Comparison of ENCODE assay signal across 24 cellular contexts in genomic region chr6:105598264-105598663, GRCh38.
DNase-seq lines count a peak whose midpoint lies in the region; ATAC-seq, FAIRE-seq and TF ChIP-seq lines count a peak whose summit lies in the region.
"Had no signal": no experiment of that assay in that cellular context is flagged by ENCODE, and none has a peak within 500 bp of the region (broad histone marks: within the 10 kb centered on the region; RNA-seq: fewer than 3 reads in every experiment).

No MANE protein-coding gene starts in this region.

- H3K4me3 ChIP-seq in MM.1S (ENCODE audit: low read length) = no peak overlapping the region
- H3K4me3 ChIP-seq in K562 = no peak overlapping the region
- H3K4me3 ChIP-seq in smooth muscle cell = no peak overlapping the region
- H3K4me3 ChIP-seq in SK-N-SH (ENCODE audit: low read depth in 2 of 2, low read length in 1 of 2) = no peak overlapping the region
- no peak overlapping the region for H3K4me3 ChIP-seq in tibial artery
- H3K4me3 ChIP-seq: MG63, SK-N-MC had no signal

- H3K27me3 Mint-ChIP-seq in activated CD4-positive, alpha-beta T cell treated with anti-CD3 and anti-CD28 coated beads, Interleukin-2, amount 10 ng/mL, durations not matched to agents 24 days and 14 days = peaks cover 1% of the 10 kb centered on the region
- H3K27me3 Mint-ChIP-seq: B cell had no signal

- no peak for TF ChIP-seq CTCF in MM.1S (IDR thresholded peaks at IDR 0.05; ENCODE audit: low read length)
- no peak for TF ChIP-seq CTCF in K562 (IDR thresholded peaks at IDR 0.05 in 2 of 3, conservative IDR thresholded peaks at IDR 0.05 in 1 of 3; ENCODE audit: insufficient read depth in 2 of 3, low read depth in 1 of 3, low read length in 3 of 3)
- TF ChIP-seq CTCF in smooth muscle cell (IDR thresholded peaks at IDR 0.05; ENCODE audit: borderline replicate concordance, insufficient read depth, poor library complexity, severe bottlenecking) = no peak
- no peak for TF ChIP-seq CTCF in SK-N-SH (IDR thresholded peaks at IDR 0.05)
- no peak for TF ChIP-seq CTCF in tibial artery (IDR thresholded peaks at IDR 0.05)

- H3K9me3 ChIP-seq in MM.1S (replicated peaks; ENCODE audit: insufficient read depth, low read length) = no peaks in the 10 kb centered on the region
- H3K9me3 ChIP-seq in K562 (replicated peaks; ENCODE audit: control insufficient read depth, insufficient read depth, low read depth, low read length) = no peaks in the 10 kb centered on the region
- no peaks in the 10 kb centered on the region for H3K9me3 ChIP-seq in smooth muscle cell (replicated peaks; ENCODE audit: low read depth)
- no peaks in the 10 kb centered on the region for H3K9me3 ChIP-seq in SK-N-SH
- no peaks in the 10 kb centered on the region for H3K9me3 ChIP-seq in tibial artery
- H3K9me3 ChIP-seq: MG63 had no signal

- no peaks in the 10 kb centered on the region for H3K9me1 ChIP-seq in K562 (ENCODE audit: control insufficient read depth, insufficient read depth, low read length)

- H3K79me2 ChIP-seq in MM.1S (ENCODE audit: low read length) (no peaks in the 10 kb centered on the region), K562 (ENCODE audit: control insufficient read depth, insufficient read depth, low read length) (no peaks in the 10 kb centered on the region), smooth muscle cell (ENCODE audit: low read depth) (no peaks in the 10 kb centered on the region), SK-N-SH (ENCODE audit: insufficient read depth) (no peaks in the 10 kb centered on the region)

- FAIRE-seq in K562 (lab: Jason Lieb, UNC) = no peak
- FAIRE-seq: H1 had no signal

- H3K36me3 ChIP-seq in MM.1S (replicated peaks; ENCODE audit: insufficient read depth, low read length) = no peaks in the 10 kb centered on the region
- H3K36me3 ChIP-seq in K562 (ENCODE audit: control insufficient read depth, insufficient read depth, low read length) = no peaks in the 10 kb centered on the region
- H3K36me3 ChIP-seq in smooth muscle cell (ENCODE audit: low read depth) = no peaks in the 10 kb centered on the region
- H3K36me3 ChIP-seq in SK-N-SH (replicated peaks in 1 of 2; ENCODE audit: control insufficient read depth in 1 of 2, insufficient read depth in 2 of 2, low read length in 1 of 2) = no peaks in the 10 kb centered on the region
- H3K36me3 ChIP-seq in tibial artery = no peaks in the 10 kb centered on the region
- H3K36me3 ChIP-seq: MG63 had no signal

- peaks cover 20% of the 10 kb centered on the region for H3K4me1 Mint-ChIP-seq in activated CD4-positive, alpha-beta T cell treated with anti-CD3 and anti-CD28 coated beads, Interleukin-2, amount 10 ng/mL, durations not matched to agents 24 days and 14 days

- peaks cover 11% of the 10 kb centered on the region for H3F3A ChIP-seq in MM.1S (ENCODE audit: insufficient read depth, low read length)
- peaks cover 36% of the 10 kb centered on the region for H3F3A ChIP-seq in smooth muscle cell (ENCODE audit: low read depth)
- peaks cover 49% of the 10 kb centered on the region for H3F3A ChIP-seq in SK-N-SH (replicated peaks; ENCODE audit: insufficient read depth)

- TF ChIP-seq RAD21 in K562 (CRISPR knock-in tag; conservative IDR thresholded peaks at IDR 0.05 in 1 of 2, IDR thresholded peaks at IDR 0.05 in 1 of 2) (no peak), SK-N-SH (IDR thresholded peaks at IDR 0.05; ENCODE audit: low read length) (no peak)

- POLR2A ChIA-PET in K562 (lab: Yijun Ruan, JAX) = no interaction called here
- POLR2A ChIA-PET in SK-N-SH (lab: Yijun Ruan, JAX) = no interaction called here

- CTCF ChIA-PET in K562 (lab: Yijun Ruan, JAX; ENCODE audit: low intra/inter-chr PET ratio) (no interaction called here), SK-N-SH (lab: Yijun Ruan, JAX) (no interaction called here)

- H2AFZ ChIP-seq in MM.1S (ENCODE audit: low read length) = no peak overlapping the region
- no peak overlapping the region for H2AFZ ChIP-seq in K562 (ENCODE audit: low read depth, low read length)
- H2AFZ ChIP-seq in smooth muscle cell (ENCODE audit: low read depth) = no peak overlapping the region
- H2AFZ ChIP-seq in SK-N-SH (ENCODE audit: low read depth) = no peak overlapping the region

- in situ Hi-C loops in K562 (cut with MboI) = no loop called here

- WGBS in K562 (ENCODE audit: insufficient coverage, low coverage, missing lambda C conversion rate) = 11% methylated on average over 3 of the region's 3 CpGs
- 74% methylated on average over 3 of the region's 3 CpGs for WGBS in smooth muscle cell (ENCODE audit: low lambda C conversion rate)
- WGBS in SK-N-SH (ENCODE audit: low lambda C conversion rate) = 69% methylated on average over 3 of the region's 3 CpGs

- H3K4me1 ChIP-seq in MM.1S (ENCODE audit: low read length) = peaks cover 48% of the 10 kb centered on the region
- peaks cover 0 to 9% of the 10 kb centered on the region in 2 experiments; a peak in 2 of 5 replicates for H3K4me1 ChIP-seq in K562 (replicated peaks in 1 of 2; ENCODE audit: control insufficient read depth in 2 of 2, insufficient read depth in 2 of 2, low read length in 2 of 2)
- H3K4me1 ChIP-seq in smooth muscle cell (ENCODE audit: low read depth) = peaks cover 42% of the 10 kb centered on the region
- peaks cover 0 to 37% of the 10 kb centered on the region in 2 experiments for H3K4me1 ChIP-seq in SK-N-SH (ENCODE audit: control insufficient read depth in 1 of 2, insufficient read depth in 2 of 2, low read depth in 1 of 2, low read length in 1 of 2)
- H3K4me1 ChIP-seq in tibial artery = peaks cover 0 to 71% (median 32%) of the 10 kb centered on the region in 4 donors

- H3K4me3 Mint-ChIP-seq in activated CD4-positive, alpha-beta T cell treated with anti-CD3 and anti-CD28 coated beads, Interleukin-2, amount 10 ng/mL, durations not matched to agents 24 days and 14 days = no peak overlapping the region
- H3K4me3 Mint-ChIP-seq: B cell, CD14-positive monocyte had no signal

- H3K36me3 Mint-ChIP-seq in activated CD4-positive, alpha-beta T cell treated with anti-CD3 and anti-CD28 coated beads, Interleukin-2, amount 10 ng/mL, durations not matched to agents 24 days and 14 days (ENCODE audit: low read depth) = no peaks in the 10 kb centered on the region
- H3K36me3 Mint-ChIP-seq: CD14-positive monocyte had no signal

- H3K27me3 ChIP-seq in MM.1S (replicated peaks; ENCODE audit: insufficient read depth, low read length) (no peaks in the 10 kb centered on the region), K562 (ENCODE audit: control insufficient read depth in 2 of 2, insufficient read depth in 2 of 2, low read length in 2 of 2) (no peaks in the 10 kb centered on the region), smooth muscle cell (ENCODE audit: low read depth) (no peaks in the 10 kb centered on the region), SK-N-SH (ENCODE audit: insufficient read depth) (no peaks in the 10 kb centered on the region), tibial artery (no peaks in the 10 kb centered on the region)
- H3K27me3 ChIP-seq: MG63 had no signal

- BruUV-seq in K562 (replicated peaks; lab: Mats Ljungman, UMichigan) = no TSS peak

- DNase-seq in activated CD4-positive, alpha-beta T cell treated with anti-CD3 and anti-CD28 coated beads, Interleukin-2, amount 10 ng/mL, durations not matched to agents 24 days and 14 days = no peak
- no peak for DNase-seq in activated CD4-positive, alpha-beta T cell treated with anti-CD3 and anti-CD28 coated beads, Interleukin-2, amount 50 U/mL, for 48 hours
- DNase-seq in MM.1S (peak; percentile 31), K562 (ENCODE audit: extremely low read depth in 1 of 4, low spot score in 3 of 4) (no peak), smooth muscle cell (lab: John Stamatoyannopoulos, UW; ENCODE audit: unreplicated experiment) (no peak), SK-N-SH (no peak), tibial artery (no peak)
- DNase-seq: DMS53, GDM1, Kasumi-1, MG63, NCI-H1092, NCI-H1436, NCI-H187 treated with DMSO at 0.1 percent for 48 hours, NCI-H2107, NCI-H446 treated with DMSO at 0.1 percent for 48 hours, NCI-H526 treated with DMSO at 0.1 percent for 48 hours, SHP77 had no signal

- peaks cover 5% of the 10 kb centered on the region for H3K9me3 Mint-ChIP-seq in activated CD4-positive, alpha-beta T cell treated with anti-CD3 and anti-CD28 coated beads, Interleukin-2, amount 10 ng/mL, durations not matched to agents 24 days and 14 days

- intact Hi-C loops in activated CD4-positive, alpha-beta T cell treated with anti-CD3 and anti-CD28 coated beads, Interleukin-2, amount 10 ng/mL, durations not matched to agents 24 days and 14 days (cut with micrococcal nuclease) = no loop called here
- intact Hi-C loops in K562 (cut with micrococcal nuclease) = no loop called here
- intact Hi-C loops in tibial artery (cut with DNase I; ENCODE audit: low total_unique reads) = no loop called here

- H3K9ac ChIP-seq in MM.1S (ENCODE audit: low read length) (no peak overlapping the region), K562 (ENCODE audit: insufficient read depth in 1 of 2, low read depth in 2 of 2, low read length in 2 of 2) (no peak overlapping the region), smooth muscle cell (ENCODE audit: low read depth) (no peak overlapping the region), SK-N-SH (no peak overlapping the region)

- peak overlapping the region; percentile 42 for H3K27ac Mint-ChIP-seq in activated CD4-positive, alpha-beta T cell treated with anti-CD3 and anti-CD28 coated beads, Interleukin-2, amount 10 ng/mL, durations not matched to agents 24 days and 14 days
- H3K27ac Mint-ChIP-seq: B cell, CD14-positive monocyte had no signal

- H3K9me2 ChIP-seq in MM.1S (replicated peaks; ENCODE audit: insufficient read depth, low read length) (no peaks in the 10 kb centered on the region), SK-N-SH (no peaks in the 10 kb centered on the region)

- H3K27ac ChIP-seq in MM.1S (ENCODE audit: low read length) = no peak overlapping the region
- H3K27ac ChIP-seq in K562 (ENCODE audit: extremely low read depth, low read depth, low read length) = no peak overlapping the region
- peak overlapping the region; percentile 95 for H3K27ac ChIP-seq in smooth muscle cell (ENCODE audit: low read depth)
- peak overlapping the region in 1 of 2 experiments; percentile 100; a peak in 2 of 4 replicates for H3K27ac ChIP-seq in SK-N-SH (ENCODE audit: low read depth in 2 of 2, low read length in 1 of 2)
- H3K27ac ChIP-seq in tibial artery = no peak overlapping the region
- H3K27ac ChIP-seq: SK-N-MC had no signal

- TF ChIP-seq POLR2A in K562 (conservative IDR thresholded peaks at IDR 0.05) = no peak

- H3K4me2 ChIP-seq in MM.1S (ENCODE audit: low read depth, low read length) (no peak overlapping the region), K562 (ENCODE audit: insufficient read depth, low read length) (no peak overlapping the region), smooth muscle cell (no peak overlapping the region), SK-N-SH (no peak overlapping the region)

- no peak for TF ChIP-seq EP300 in K562 (IDR thresholded peaks at IDR 0.05; ENCODE audit: low read length)
- no peak for TF ChIP-seq EP300 in SK-N-SH (IDR thresholded peaks at IDR 0.05; ENCODE audit: borderline replicate concordance in 1 of 2, low read depth in 1 of 2, low read length in 1 of 2)

- H4K20me1 ChIP-seq in MM.1S (ENCODE audit: insufficient read depth, low read length) (no peaks in the 10 kb centered on the region), K562 (replicated peaks; ENCODE audit: control insufficient read depth, insufficient read depth, low read length) (no peaks in the 10 kb centered on the region), smooth muscle cell (ENCODE audit: low read depth) (no peaks in the 10 kb centered on the region), SK-N-SH (ENCODE audit: insufficient read depth) (no peaks in the 10 kb centered on the region)

- ATAC-seq in K562 (no peak), HG02981 (IDR thresholded peaks at IDR 0.05; ENCODE audit: unreplicated experiment) (no peak)
- ATAC-seq: HCT116 had no signal
